ENCODE assay signal across 17 cellular contexts in the genomic region with DNA sequence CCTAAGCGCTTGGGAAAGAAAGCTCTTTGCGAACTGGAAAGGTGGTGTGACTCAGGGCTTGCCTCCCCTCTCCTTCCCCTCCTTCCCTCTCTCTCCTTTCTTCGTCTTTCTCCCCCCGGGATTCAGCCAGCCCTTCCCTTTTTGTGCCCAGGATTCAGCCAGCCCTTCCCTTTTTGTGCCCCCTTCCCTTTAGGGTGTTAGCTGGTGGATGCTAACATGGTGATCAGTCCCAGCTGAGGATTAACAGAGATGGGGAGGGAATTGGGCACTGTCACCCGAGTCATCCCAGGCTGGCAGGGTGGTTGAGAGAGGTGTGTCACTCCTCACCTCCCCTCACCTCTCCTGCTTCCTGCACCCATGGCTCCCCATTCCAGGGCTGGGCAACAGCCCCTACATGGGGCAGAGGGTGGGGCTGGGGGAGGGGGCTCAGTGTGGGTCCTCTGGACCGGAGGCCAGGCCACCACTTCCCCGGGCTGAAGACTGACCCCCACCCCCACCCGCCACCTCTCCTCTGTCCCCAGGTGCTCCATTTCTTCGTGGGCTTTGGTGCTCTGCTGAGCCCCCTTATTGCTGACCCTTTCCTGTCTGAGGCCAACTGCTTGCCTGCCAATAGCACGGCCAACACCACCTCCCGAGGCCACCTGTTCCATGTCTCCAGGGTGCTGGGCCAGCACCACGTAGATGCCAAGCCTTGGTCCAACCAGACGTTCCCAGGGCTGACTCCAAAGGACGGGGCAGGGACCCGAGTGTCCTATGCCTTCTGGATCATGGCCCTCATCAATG. TPM values are rescaled to one million over a fixed set of nuclear protein-coding genes. Genes with fewer than 3 reads are reported as not detected.
DNase-seq lines count a peak whose midpoint lies in the region; ATAC-seq and TF ChIP-seq lines count a peak whose summit lies in the region.
"Had no signal": no experiment of that assay in that cellular context is flagged by ENCODE, and none has a peak within 500 bp of the region (broad histone marks: within the 10 kb centered on the region; RNA-seq: fewer than 3 reads in every experiment).

No MANE protein-coding gene starts in this region.

- H3K4me3 ChIP-seq in upper lobe of left lung, result no peak overlapping the region
- H3K4me3 ChIP-seq: BLaER1 had no signal

- H3K36me3 ChIP-seq in upper lobe of left lung, result no peaks in the 10 kb centered on the region
- H3K36me3 ChIP-seq: BLaER1 had no signal

- H3K4me3 Mint-ChIP-seq in chondrocyte (ENCODE audit: unreplicated experiment) (no peak overlapping the region), neural crest cell (no peak overlapping the region)
- H3K4me3 Mint-ChIP-seq: IgD-negative memory B cell had no signal

- H3K36me3 Mint-ChIP-seq in chondrocyte (ENCODE audit: low read depth), result no peaks in the 10 kb centered on the region
- H3K36me3 Mint-ChIP-seq in neural crest cell (ENCODE audit: low read depth), result no peaks in the 10 kb centered on the region
- H3K36me3 Mint-ChIP-seq: IgD-negative memory B cell had no signal

- no peak for TF ChIP-seq CTCF in chondrocyte (IDR thresholded peaks at IDR 0.05)
- no peak for TF ChIP-seq CTCF in neural crest cell (conservative IDR thresholded peaks at IDR 0.05)
- TF ChIP-seq CTCF in upper lobe of left lung (IDR thresholded peaks at IDR 0.05), result no peak

- TF ChIP-seq EP300 in upper lobe of left lung (IDR thresholded peaks at IDR 0.05), result no peak

- ATAC-seq in upper lobe of left lung (ENCODE audit: low FRiP score in 2 of 2) (no peak), SK-N-SH treated with all-trans-retinoic acid at 6 μM for 48 hours (no peak)
- ATAC-seq: HCT116 had no signal

- peaks cover 21 to 48% (median 31%) of the 10 kb centered on the region in 4 donors for H3K4me1 ChIP-seq in upper lobe of left lung

- no peak overlapping the region for H3K27ac Mint-ChIP-seq in chondrocyte (ENCODE audit: unreplicated experiment)
- H3K27ac Mint-ChIP-seq in neural crest cell (ENCODE audit: unreplicated experiment), result peak overlapping the region; percentile 35

- no peaks in the 10 kb centered on the region for H3K27me3 ChIP-seq in upper lobe of left lung
- H3K27me3 ChIP-seq: BLaER1 had no signal

- 88 to 94% methylated on average over 8 to 13 of the region's 15 CpGs for WGBS in upper lobe of left lung, 2 donors

- H3K9me3 ChIP-seq in upper lobe of left lung, result no peaks in the 10 kb centered on the region
- H3K9me3 ChIP-seq: BLaER1 had no signal

- no peaks in the 10 kb centered on the region for H3K4me1 Mint-ChIP-seq in chondrocyte (ENCODE audit: low read depth)
- no peaks in the 10 kb centered on the region for H3K4me1 Mint-ChIP-seq in neural crest cell

- peak overlapping the region in 3 of 4 donors; percentile 71 to 85 (median 77) for H3K27ac ChIP-seq in upper lobe of left lung
- H3K27ac ChIP-seq: BLaER1 had no signal

- peaks cover 52% of the 10 kb centered on the region for H3K27me3 Mint-ChIP-seq in chondrocyte (ENCODE audit: low read depth)
- H3K27me3 Mint-ChIP-seq in neural crest cell (ENCODE audit: low read depth), result peaks cover 21% of the 10 kb centered on the region

- H3K9me3 Mint-ChIP-seq in chondrocyte (ENCODE audit: low read depth) (no peaks in the 10 kb centered on the region), neural crest cell (no peaks in the 10 kb centered on the region)
- H3K9me3 Mint-ChIP-seq: IgD-negative memory B cell had no signal

- no peak for TF ChIP-seq POLR2A in upper lobe of left lung (IDR thresholded peaks at IDR 0.05)

- DNase-seq in activated CD8-positive, alpha-beta memory T cell treated with anti-CD3 and anti-CD28 coated beads, Interleukin-2, amount 50 U/mL, for 48 hours, result peak; percentile 43
- DNase-seq in activated CD8-positive, alpha-beta memory T cell treated with anti-CD3 and anti-CD28 coated beads, Interleukin-2, amount 50 U/mL, for 4 hours, result no peak
- DNase-seq in chondrocyte (ENCODE audit: low spot score) (peak; percentile 57), neural crest cell (ENCODE audit: low read depth, low spot score) (no peak), upper lobe of left lung (peak; percentile 19 to 30), hippocampal formation (lab: John Stamatoyannopoulos, UW) (no peak), DMS 273 (lab: John Stamatoyannopoulos, UW; ENCODE audit: unreplicated experiment) (no peak)
- DNase-seq: 8988T, DMS153, NCI-H1436 treated with DMSO at 0.1 percent for 48 hours, NCI-H345, NCI-H69, Right ventricle myocardium superior had no signal

TF ChIP-seq in SK-N-SH treated with all-trans-retinoic acid at 6 μM for 48 hours, 23 proteins besides CTCF, POLR2A, EP300 and RAD21:
- TF ChIP-seq ZFP3 (CRISPR knock-in tag; IDR thresholded peaks at IDR 0.05) (no peak), PPARA (CRISPR knock-in tag; IDR thresholded peaks at IDR 0.05; ENCODE audit: borderline replicate concordance) (no peak), ISL1 (CRISPR knock-in tag; IDR thresholded peaks at IDR 0.05) (no peak), RARB (CRISPR knock-in tag; IDR thresholded peaks at IDR 0.05) (no peak), BACH2 (CRISPR knock-in tag; IDR thresholded peaks at IDR 0.05; ENCODE audit: borderline replicate concordance) (no peak), ARNTL (CRISPR knock-in tag; IDR thresholded peaks at IDR 0.05; ENCODE audit: borderline replicate concordance, low read depth) (no peak), TCF4 (CRISPR knock-in tag; IDR thresholded peaks at IDR 0.05; ENCODE audit: borderline replicate concordance) (no peak), OSR1 (CRISPR knock-in tag; IDR thresholded peaks at IDR 0.05) (no peak), ZFP30 (CRISPR knock-in tag; IDR thresholded peaks at IDR 0.05) (no peak), TOX (CRISPR knock-in tag; IDR thresholded peaks at IDR 0.05; ENCODE audit: borderline replicate concordance) (no peak), SNAI2 (CRISPR knock-in tag; IDR thresholded peaks at IDR 0.05) (no peak), GLIS3 (CRISPR knock-in tag; IDR thresholded peaks at IDR 0.05) (no peak), ZC3H10 (CRISPR knock-in tag; IDR thresholded peaks at IDR 0.05) (no peak), ZNF8 (CRISPR knock-in tag; IDR thresholded peaks at IDR 0.05) (no peak)
- TF ChIP-seq, protein P1, sequence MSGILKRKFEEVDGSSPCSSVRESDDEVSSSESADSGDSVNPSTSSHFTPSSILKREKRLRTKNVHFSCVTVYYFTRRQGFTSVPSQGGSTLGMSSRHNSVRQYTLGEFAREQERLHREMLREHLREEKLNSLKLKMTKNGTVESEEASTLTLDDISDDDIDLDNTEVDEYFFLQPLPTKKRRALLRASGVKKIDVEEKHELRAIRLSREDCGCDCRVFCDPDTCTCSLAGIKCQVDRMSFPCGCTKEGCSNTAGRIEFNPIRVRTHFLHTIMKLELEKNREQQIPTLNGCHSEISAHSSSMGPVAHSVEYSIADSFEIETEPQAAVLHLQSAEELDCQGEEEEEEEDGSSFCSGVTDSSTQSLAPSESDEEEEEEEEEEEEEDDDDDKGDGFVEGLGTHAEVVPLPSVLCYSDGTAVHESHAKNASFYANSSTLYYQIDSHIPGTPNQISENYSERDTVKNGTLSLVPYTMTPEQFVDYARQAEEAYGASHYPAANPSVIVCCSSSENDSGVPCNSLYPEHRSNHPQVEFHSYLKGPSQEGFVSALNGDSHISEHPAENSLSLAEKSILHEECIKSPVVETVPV (CRISPR knock-in tag; IDR thresholded peaks at IDR 0.05), result no peak

RNA-seq across cellular contexts. Expression of a gene that starts 51.5 kb away (rescaled TPM):
- 33.0 to 37.2 TPM (median 35.6 TPM) in 3 replicates for total RNA-seq in chondrocyte
- total RNA-seq in neural crest cell, result 30.1 and 33.1 TPM in 2 replicates
- total RNA-seq in upper lobe of left lung, result 10 to 100 TPM; 15.7 to 65.4 (median 30.2) TPM

Comparison
In these comparisons a context has a peak if more than half of its experiments do, and no peak if none do; other contexts are left out.
1. DNase-seq: peak in activated CD8-positive, alpha-beta memory T cell treated with anti-CD3 and anti-CD28 coated beads, Interleukin-2, amount 50 U/mL, for 48 hours (single experiment), chondrocyte (single experiment) and upper lobe of left lung (2 of 2); none in activated CD8-positive, alpha-beta memory T cell treated with anti-CD3 and anti-CD28 coated beads, Interleukin-2, amount 50 U/mL, for 4 hours (single experiment), neural crest cell (single experiment), hippocampal formation (0 of 2) and DMS 273 (single experiment).